In the genomic region with DNA sequence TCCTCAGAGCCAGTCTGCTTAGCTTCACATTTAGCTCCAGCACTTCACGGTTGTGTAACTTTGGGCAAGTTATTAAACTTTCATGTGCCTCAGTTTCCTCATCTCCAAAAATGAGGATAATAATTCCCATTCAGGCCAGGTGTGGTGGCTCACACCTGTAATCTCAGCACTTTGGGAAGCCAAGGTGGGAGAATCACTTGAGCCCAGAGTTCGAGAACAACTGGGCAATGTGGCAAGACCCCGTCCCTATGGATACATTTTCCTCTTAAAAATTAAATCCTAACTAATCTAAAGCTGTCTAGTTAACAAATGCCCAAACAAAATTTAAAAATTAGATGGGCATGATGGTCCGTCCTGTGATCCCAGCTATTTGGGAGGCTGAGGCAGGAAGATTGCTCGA, we compare ENCODE assay signal across 36 cellular contexts. TPM values are rescaled to one million over a fixed set of nuclear protein-coding genes. Genes with fewer than 3 reads are reported as not detected.
"Had no signal": no experiment of that assay in that cellular context is flagged by ENCODE, and none has a peak within 500 bp of the region (broad histone marks: within the 10 kb centered on the region; RNA-seq: fewer than 3 reads in every experiment).

No MANE protein-coding gene starts in this region.

- H3K27ac ChIP-seq: ascending aorta, cardiac muscle cell, VCaP had no signal

- ATAC-seq: activated CD4-positive, alpha-beta T cell treated with anti-CD3 and anti-CD28 coated beads for 36 hours; activated CD4-positive, CD25-positive, alpha-beta regulatory T cell treated with anti-CD3 and anti-CD28 coated beads, Interleukin-2, amount 50 U/mL, for 24 hours; activated CD8-positive, alpha-beta memory T cell treated with anti-CD3 and anti-CD28 coated beads, Interleukin-2, amount 10 ng/mL, durations not matched to agents 7 days and 5 days; activated CD8-positive, alpha-beta T cell treated with anti-CD3 and anti-CD28 coated beads, Interleukin-2, amount 10 ng/mL, durations not matched to agents 7 days and 5 days; activated naive CD8-positive, alpha-beta T cell treated with anti-CD3 and anti-CD28 coated beads, Interleukin-2, amount 50 U/mL, for 24 hours; T-cell; T-helper 17 cell had no signal

- H3K27me3 ChIP-seq: ascending aorta, cardiac muscle cell had no signal

- H3K4me3 ChIP-seq: ascending aorta, cardiac muscle cell had no signal

- H3K27ac Mint-ChIP-seq: activated CD4-positive, alpha-beta memory T cell treated with anti-CD3 and anti-CD28 coated beads, Interleukin-2, amount 10 ng/mL, durations not matched to agents 7 days and 5 days; activated CD4-positive, alpha-beta T cell treated with anti-CD3 and anti-CD28 coated beads for 36 hours; activated CD4-positive, alpha-beta T cell treated with anti-CD3 and anti-CD28 coated beads, Interleukin-2, amount 10 ng/mL, durations not matched to agents 7 days and 5 days; activated CD8-positive, alpha-beta memory T cell treated with anti-CD3 and anti-CD28 coated beads, Interleukin-2, amount 10 ng/mL, durations not matched to agents 7 days and 5 days; activated CD8-positive, alpha-beta T cell treated with anti-CD3 and anti-CD28 coated beads, Interleukin-2, amount 10 ng/mL, durations not matched to agents 7 days and 5 days; activated naive CD4-positive, alpha-beta T cell treated with anti-CD3 and anti-CD28 coated beads, Interleukin-2, amount 10 ng/mL, durations not matched to agents 7 days and 5 days; activated naive CD4-positive, alpha-beta T cell treated with anti-CD3 and anti-CD28 coated beads, Interleukin-2, amount 50 U/mL, for 24 hours; activated naive CD8-positive, alpha-beta T cell; activated naive CD8-positive, alpha-beta T cell treated with anti-CD3 and anti-CD28 coated beads, Interleukin-2, amount 10 ng/mL, durations not matched to agents 7 days and 5 days; activated naive CD8-positive, alpha-beta T cell treated with anti-CD3 and anti-CD28 coated beads, Interleukin-2, amount 50 U/mL, for 24 hours; activated T-cell treated with anti-CD3 and anti-CD28 coated beads, Interleukin-2, amount 50 U/mL, for 24 hours; activated T-helper 2 cell treated with anti-CD3 and anti-CD28 coated beads, Interferon-gamma antibody, Interleukin-2, Interleukin-4, amounts not matched to agents 10 μg/mL and 5 μg/mL and 100 μg/mL, durations not matched to agents 14 hours and 24 hours and 36 hours; T-cell; T-helper 17 cell had no signal

- H3K4me3 Mint-ChIP-seq: activated CD4-positive, alpha-beta memory T cell treated with anti-CD3 and anti-CD28 coated beads, Interleukin-2, amount 10 ng/mL, durations not matched to agents 7 days and 5 days; activated CD4-positive, alpha-beta T cell treated with anti-CD3 and anti-CD28 coated beads for 36 hours; activated CD4-positive, alpha-beta T cell treated with anti-CD3 and anti-CD28 coated beads, Interleukin-2, amount 10 ng/mL, durations not matched to agents 7 days and 5 days; activated CD8-positive, alpha-beta memory T cell treated with anti-CD3 and anti-CD28 coated beads, Interleukin-2, amount 10 ng/mL, durations not matched to agents 7 days and 5 days; activated CD8-positive, alpha-beta T cell treated with anti-CD3 and anti-CD28 coated beads, Interleukin-2, amount 10 ng/mL, durations not matched to agents 7 days and 5 days; activated naive CD4-positive, alpha-beta T cell treated with anti-CD3 and anti-CD28 coated beads, Interleukin-2, amount 10 ng/mL, durations not matched to agents 7 days and 5 days; activated naive CD4-positive, alpha-beta T cell treated with anti-CD3 and anti-CD28 coated beads, Interleukin-2, amount 50 U/mL, for 24 hours; activated naive CD8-positive, alpha-beta T cell; activated naive CD8-positive, alpha-beta T cell treated with anti-CD3 and anti-CD28 coated beads, Interleukin-2, amount 10 ng/mL, durations not matched to agents 7 days and 5 days; activated naive CD8-positive, alpha-beta T cell treated with anti-CD3 and anti-CD28 coated beads, Interleukin-2, amount 50 U/mL, for 24 hours; activated T-cell treated with anti-CD3 and anti-CD28 coated beads, Interleukin-2, amount 50 U/mL, for 24 hours; brain; central memory CD8-positive, alpha-beta T cell; T-cell; T-helper 17 cell had no signal

- DNase-seq: activated CD4-positive, alpha-beta memory T cell treated with anti-CD3 and anti-CD28 coated beads, Interleukin-2, amount 10 ng/mL, durations not matched to agents 7 days and 5 days; activated CD4-positive, alpha-beta T cell treated with anti-CD3 and anti-CD28 coated beads for 1 hour; activated CD4-positive, alpha-beta T cell treated with anti-CD3 and anti-CD28 coated beads for 36 hours; activated CD4-positive, alpha-beta T cell treated with anti-CD3 and anti-CD28 coated beads for 48 hours; activated CD4-positive, alpha-beta T cell treated with anti-CD3 and anti-CD28 coated beads, Interleukin-2, amount 10 ng/mL, durations not matched to agents 7 days and 5 days; activated CD4-positive, alpha-beta T cell treated with anti-CD3 and anti-CD28 coated beads, Interleukin-2, amount 50 U/mL, for 48 hours; activated CD4-positive, CD25-positive, alpha-beta regulatory T cell; activated CD8-positive, alpha-beta memory T cell treated with anti-CD3 and anti-CD28 coated beads for 24 hours; activated CD8-positive, alpha-beta memory T cell treated with anti-CD3 and anti-CD28 coated beads, Interleukin-2, amount 10 ng/mL, durations not matched to agents 7 days and 5 days; activated CD8-positive, alpha-beta memory T cell treated with anti-CD3 and anti-CD28 coated beads, Interleukin-2, amount 50 U/mL, for 48 hours; activated CD8-positive, alpha-beta T cell treated with anti-CD3 and anti-CD28 coated beads, Interleukin-2, amount 10 ng/mL, durations not matched to agents 7 days and 5 days; activated effector memory CD4-positive, alpha-beta T cell treated with Interleukin-2 at 50 U/mL for 16 hours; activated gamma-delta T cell; activated naive CD4-positive, alpha-beta T cell treated with anti-CD3 and anti-CD28 coated beads, Interleukin-2, amount 10 ng/mL, durations not matched to agents 7 days and 5 days; activated naive CD4-positive, alpha-beta T cell treated with Interleukin-2 at 50 U/mL for 16 hours; activated naive CD8-positive, alpha-beta T cell treated with anti-CD3 and anti-CD28 coated beads, Interleukin-2, amount 10 ng/mL, durations not matched to agents 7 days and 5 days; activated naive CD8-positive, alpha-beta T cell treated with anti-CD3 and anti-CD28 coated beads, Interleukin-2, amount 50 U/mL, for 24 hours; activated T-cell treated with anti-CD3 and anti-CD28 coated beads, Interleukin-2, amount 50 U/mL, for 24 hours; activated T-cell treated with anti-CD3 and anti-CD28 coated beads, Interleukin-2, amount 50 U/mL, for 48 hours; amygdala; anterior cingulate cortex; caudate nucleus; cerebellar nuclear complex; T-cell; T-helper 17 cell; T-helper 9 cell had no signal

- H3K9me3 ChIP-seq: ascending aorta had no signal

- H3K27me3 Mint-ChIP-seq: activated CD4-positive, alpha-beta memory T cell treated with anti-CD3 and anti-CD28 coated beads, Interleukin-2, amount 10 ng/mL, durations not matched to agents 7 days and 5 days; activated CD4-positive, alpha-beta T cell treated with anti-CD3 and anti-CD28 coated beads for 36 hours; activated CD4-positive, alpha-beta T cell treated with anti-CD3 and anti-CD28 coated beads, Interleukin-2, amount 10 ng/mL, durations not matched to agents 7 days and 5 days; activated CD8-positive, alpha-beta memory T cell treated with anti-CD3 and anti-CD28 coated beads, Interleukin-2, amount 10 ng/mL, durations not matched to agents 7 days and 5 days; activated naive CD4-positive, alpha-beta T cell treated with anti-CD3 and anti-CD28 coated beads, Interleukin-2, amount 10 ng/mL, durations not matched to agents 7 days and 5 days; activated naive CD4-positive, alpha-beta T cell treated with anti-CD3 and anti-CD28 coated beads, Interleukin-2, amount 50 U/mL, for 24 hours; activated naive CD8-positive, alpha-beta T cell; activated naive CD8-positive, alpha-beta T cell treated with anti-CD3 and anti-CD28 coated beads, Interleukin-2, amount 10 ng/mL, durations not matched to agents 7 days and 5 days; activated naive CD8-positive, alpha-beta T cell treated with anti-CD3 and anti-CD28 coated beads, Interleukin-2, amount 50 U/mL, for 24 hours; activated T-cell treated with anti-CD3 and anti-CD28 coated beads, Interleukin-2, amount 50 U/mL, for 24 hours; central memory CD8-positive, alpha-beta T cell; T-cell; T-helper 17 cell had no signal

- H3K9me3 Mint-ChIP-seq: activated CD4-positive, alpha-beta memory T cell treated with anti-CD3 and anti-CD28 coated beads, Interleukin-2, amount 10 ng/mL, durations not matched to agents 7 days and 5 days; activated CD4-positive, alpha-beta T cell treated with anti-CD3 and anti-CD28 coated beads, Interleukin-2, amount 10 ng/mL, durations not matched to agents 7 days and 5 days; activated naive CD4-positive, alpha-beta T cell treated with anti-CD3 and anti-CD28 coated beads, Interleukin-2, amount 10 ng/mL, durations not matched to agents 7 days and 5 days; activated naive CD4-positive, alpha-beta T cell treated with anti-CD3 and anti-CD28 coated beads, Interleukin-2, amount 50 U/mL, for 24 hours; activated naive CD8-positive, alpha-beta T cell treated with anti-CD3 and anti-CD28 coated beads, Interleukin-2, amount 10 ng/mL, durations not matched to agents 7 days and 5 days; activated naive CD8-positive, alpha-beta T cell treated with anti-CD3 and anti-CD28 coated beads, Interleukin-2, amount 50 U/mL, for 24 hours; activated T-cell treated with anti-CD3 and anti-CD28 coated beads, Interleukin-2, amount 50 U/mL, for 24 hours; activated T-helper 2 cell treated with anti-CD3 and anti-CD28 coated beads, Interferon-gamma antibody, Interleukin-2, Interleukin-4, amounts not matched to agents 10 μg/mL and 5 μg/mL and 100 μg/mL, durations not matched to agents 14 hours and 24 hours and 36 hours; brain; central memory CD8-positive, alpha-beta T cell; T-cell had no signal

RNA-seq across cellular contexts. Expression of gene PSTPIP1, which starts 56.2 kb away (rescaled TPM):
- total RNA-seq: bronchial epithelial cell had no signal
